Comparison of ENCODE assay signal across 9 cellular contexts in the genomic region with DNA sequence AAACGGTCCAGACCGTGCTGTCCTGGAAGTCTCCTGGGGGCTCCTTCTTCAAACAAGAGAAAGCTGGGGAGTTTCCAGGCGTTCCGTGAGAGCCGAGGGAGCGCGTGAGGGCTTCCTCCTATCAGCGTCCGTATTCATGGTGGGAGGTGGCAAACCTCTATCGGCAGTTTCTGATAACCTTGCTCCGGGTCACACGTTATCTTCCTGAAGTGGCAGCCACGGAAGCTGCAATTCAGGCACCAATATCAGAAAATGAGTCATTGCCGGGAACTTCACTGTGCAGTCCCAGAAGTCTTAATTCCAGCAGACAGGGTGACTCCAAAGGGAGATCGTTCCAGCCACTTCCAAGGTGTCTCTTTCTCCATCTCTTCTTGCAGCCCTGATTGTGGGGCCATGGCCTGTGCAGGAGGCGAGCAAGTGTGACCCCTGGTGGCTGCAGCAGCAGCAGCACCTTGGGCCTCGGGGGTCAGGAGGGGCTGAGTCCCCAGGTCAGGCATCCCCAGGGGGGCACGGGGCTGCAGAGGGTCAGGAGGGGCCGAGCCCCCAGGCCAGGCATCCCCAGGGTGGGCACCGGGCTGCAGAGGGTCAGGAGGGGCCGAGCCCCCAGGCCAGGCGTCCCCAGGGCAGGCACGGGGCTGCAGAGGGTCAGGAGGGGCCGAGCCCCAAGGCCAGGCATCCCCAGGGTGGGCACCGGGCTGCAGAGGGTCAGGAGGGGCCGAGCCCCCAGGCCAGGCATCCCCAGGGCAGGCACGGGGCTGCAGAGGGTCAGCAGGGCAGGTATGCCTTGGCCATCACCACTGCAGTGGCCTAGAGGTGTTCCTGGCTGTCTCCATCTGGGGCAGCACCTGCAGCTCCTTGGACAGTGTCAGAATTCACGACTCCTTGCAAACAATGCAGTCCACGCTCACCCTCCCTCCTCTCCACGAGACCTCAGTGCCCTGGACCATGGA.
A peak's percentile ranks its signal among the peaks of the same experiment; 100 is the strongest.
DNase-seq lines count a peak whose midpoint lies in the region; ATAC-seq lines count a peak whose summit lies in the region.
"Had no signal": no experiment of that assay in that cellular context is flagged by ENCODE, and none has a peak within 500 bp of the region (broad histone marks: within the 10 kb centered on the region; RNA-seq: fewer than 3 reads in every experiment).

No MANE protein-coding gene starts in this region.

- peak overlapping the region; percentile 94 for H2BK15ac ChIP-seq in neuronal stem cell (ENCODE audit: low read length)

- ATAC-seq in HG02798 (IDR thresholded peaks at IDR 0.05; ENCODE audit: poor library complexity, unreplicated experiment) (no peak), GM18517 (IDR thresholded peaks at IDR 0.05; ENCODE audit: unreplicated experiment) (no peak)

- H2BK12ac ChIP-seq in neuronal stem cell (ENCODE audit: low read length): peak overlapping the region; percentile 1

- no peak overlapping the region for H3K23ac ChIP-seq in neuronal stem cell (ENCODE audit: low read depth, low read length, poor library complexity)

- no peak overlapping the region for H3K27ac ChIP-seq in neuronal stem cell (replicated peaks; ENCODE audit: low read length)
- H3K27ac ChIP-seq: SJSA1 had no signal

- H3K27me3 Mint-ChIP-seq in activated naive CD8-positive, alpha-beta T cell treated with anti-CD3 and anti-CD28 coated beads for 36 hours: no peaks in the 10 kb centered on the region

- H4K8ac ChIP-seq in neuronal stem cell (ENCODE audit: low read depth, low read length): no peak overlapping the region

- peak overlapping the region; percentile 63 for H3K18ac ChIP-seq in neuronal stem cell (ENCODE audit: low read length)

- peak overlapping the region; percentile 14 for H3K9ac ChIP-seq in neuronal stem cell (ENCODE audit: low read depth, low read length, poor library complexity)

- peak overlapping the region; percentile 77 for H2AK5ac ChIP-seq in neuronal stem cell (ENCODE audit: low read depth, low read length)

- H3K4me1 ChIP-seq in neuronal stem cell (ENCODE audit: control insufficient read depth in 2 of 2, insufficient read depth in 1 of 2, low read depth in 1 of 2, low read length in 2 of 2): peaks cover 11 to 12% of the 10 kb centered on the region in 2 donors
- H3K4me1 ChIP-seq: SJSA1 had no signal

- peak; percentile 68 for DNase-seq in DMS 273 (lab: John Stamatoyannopoulos, UW; ENCODE audit: unreplicated experiment)
- no peak for DNase-seq in DMS 273 treated with DMSO at 0.1 percent for 48 hours (lab: John Stamatoyannopoulos, UW)
- DNase-seq in SK-N-DZ (ENCODE audit: low spot score): peak; percentile 69
- peak; percentile 54 for DNase-seq in activated naive CD8-positive, alpha-beta T cell treated with anti-CD3 and anti-CD28 coated beads for 36 hours
- peak; percentile 57 for DNase-seq in neuronal stem cell (ENCODE audit: low spot score)
- no peak for DNase-seq in midbrain (lab: John Stamatoyannopoulos, UW)

- H3K79me1 ChIP-seq in neuronal stem cell (ENCODE audit: low read depth, low read length): peaks cover 3% of the 10 kb centered on the region

- H3K4me3 Mint-ChIP-seq in activated naive CD8-positive, alpha-beta T cell treated with anti-CD3 and anti-CD28 coated beads for 36 hours: peak overlapping the region; percentile 68

- peaks cover 4% of the 10 kb centered on the region for H3K9me3 Mint-ChIP-seq in activated naive CD8-positive, alpha-beta T cell treated with anti-CD3 and anti-CD28 coated beads for 36 hours

- no CpG with 5 or more reads among the region's 30 CpGs for WGBS in neuronal stem cell (ENCODE audit: extremely low coverage in 2 of 2, insufficient read length in 2 of 2, insufficient replicate concordance in 1 of 2), 2 donors

- no peak overlapping the region for H2BK120ac ChIP-seq in neuronal stem cell (ENCODE audit: low read depth, low read length)

- H2BK5ac ChIP-seq in neuronal stem cell (ENCODE audit: low read length): peak overlapping the region; percentile 68

- no peaks in the 10 kb centered on the region for H3K27me3 ChIP-seq in neuronal stem cell (ENCODE audit: control insufficient read depth in 3 of 3, insufficient read depth in 3 of 3, low read depth in 1 of 3, low read length in 3 of 3)
- H3K27me3 ChIP-seq: SJSA1 had no signal

- no peak overlapping the region for H3K4me3 ChIP-seq in neuronal stem cell (ENCODE audit: low read length in 2 of 2)
- H3K4me3 ChIP-seq: SJSA1 had no signal

- H3K4ac ChIP-seq in neuronal stem cell (ENCODE audit: low read length): no peak overlapping the region

- H3K36me3 Mint-ChIP-seq in activated naive CD8-positive, alpha-beta T cell treated with anti-CD3 and anti-CD28 coated beads for 36 hours: no peaks in the 10 kb centered on the region

- peaks cover 0 to 3% of the 10 kb centered on the region in 2 donors for H3K9me3 ChIP-seq in neuronal stem cell (replicated peaks in 1 of 2; ENCODE audit: control insufficient read depth in 2 of 2, insufficient read depth in 1 of 2, low read depth in 1 of 2, low read length in 2 of 2)

- no peak overlapping the region for H3K14ac ChIP-seq in neuronal stem cell (ENCODE audit: low read length)

- H3K4me2 ChIP-seq in neuronal stem cell (ENCODE audit: insufficient read depth, low read length, poor library complexity, severe bottlenecking): no peak overlapping the region

- H4K91ac ChIP-seq in neuronal stem cell (ENCODE audit: low read depth, low read length, poor library complexity): no peak overlapping the region

- peaks cover 14% of the 10 kb centered on the region for H3K4me1 Mint-ChIP-seq in activated naive CD8-positive, alpha-beta T cell treated with anti-CD3 and anti-CD28 coated beads for 36 hours

- peak overlapping the region; percentile 63 for H3K27ac Mint-ChIP-seq in activated naive CD8-positive, alpha-beta T cell treated with anti-CD3 and anti-CD28 coated beads for 36 hours

- H2AFZ ChIP-seq in neuronal stem cell (ENCODE audit: low read length): peak overlapping the region; percentile 75

- no peaks in the 10 kb centered on the region for H3K36me3 ChIP-seq in neuronal stem cell (replicated peaks in 1 of 2; ENCODE audit: control insufficient read depth in 2 of 2, insufficient read depth in 2 of 2, low read length in 2 of 2)
- H3K36me3 ChIP-seq: SJSA1 had no signal

Comparison
In these comparisons a context has a peak if more than half of its experiments do, and no peak if none do; other contexts are left out.
1. DNase-seq: peak in DMS 273 (single experiment), SK-N-DZ (single experiment), activated naive CD8-positive, alpha-beta T cell treated with anti-CD3 and anti-CD28 coated beads for 36 hours (single experiment) and neuronal stem cell (single experiment); none in DMS 273 treated with DMSO at 0.1 percent for 48 hours (single experiment) and midbrain (single experiment).